ENCODE assay signal across 29 cellular contexts in the genomic region with DNA sequence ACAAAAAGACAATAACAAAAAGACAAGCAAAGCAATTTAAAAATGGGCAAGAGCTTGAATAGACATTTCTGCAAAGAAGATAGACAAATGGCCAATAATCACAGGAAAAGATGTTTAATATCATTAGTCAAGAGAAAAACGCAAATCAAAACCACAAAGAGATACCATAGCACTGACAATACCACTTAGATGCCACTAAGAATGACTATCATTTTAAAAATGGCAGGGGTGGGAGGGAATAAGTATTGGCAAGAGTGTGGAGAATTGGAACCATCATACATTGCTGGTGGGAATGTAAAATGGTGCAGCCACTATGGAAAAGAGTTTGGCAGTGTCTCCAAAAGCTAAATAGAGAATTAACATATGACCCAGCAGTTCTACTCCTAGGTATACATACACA. TPM values are rescaled to one million over a fixed set of nuclear protein-coding genes. Genes with fewer than 3 reads are reported as not detected.
"Had no signal": no experiment of that assay in that cellular context is flagged by ENCODE, and none has a peak within 500 bp of the region (broad histone marks: within the 10 kb centered on the region; RNA-seq: fewer than 3 reads in every experiment).

No MANE protein-coding gene starts in this region.

- H3K4me3 ChIP-seq: gastroesophageal sphincter, mucosa of descending colon, pancreas, thyroid gland, upper lobe of right lung had no signal

- H3K4me1 ChIP-seq: gastroesophageal sphincter, pancreas, thyroid gland, upper lobe of right lung had no signal

- H3K36me3 ChIP-seq: brain microvascular endothelial cell, gastroesophageal sphincter, pancreas, thyroid gland, upper lobe of right lung had no signal

- H3K27ac ChIP-seq: brain microvascular endothelial cell, gastroesophageal sphincter, pancreas, thyroid gland, upper lobe of right lung had no signal

- FAIRE-seq: islet of Langerhans, pancreas had no signal

- H3K9me3 ChIP-seq: mucosa of descending colon, pancreas, thyroid gland, upper lobe of right lung had no signal

- DNase-seq: activated CD4-positive, alpha-beta T cell treated with anti-CD3 and anti-CD28 coated beads for 1 hour; activated CD8-positive, alpha-beta memory T cell treated with anti-CD3 and anti-CD28 coated beads for 24 hours; activated CD8-positive, alpha-beta memory T cell treated with anti-CD3 and anti-CD28 coated beads, Interleukin-2, amount 50 U/mL, for 4 hours; activated T-cell treated with anti-CD3 and anti-CD28 coated beads, Interleukin-2, amount 50 U/mL, for 24 hours; aorta; brain microvascular endothelial cell; central memory CD4-positive, alpha-beta T cell; dermis blood vessel endothelial cell; effector CD8-positive, alpha-beta T cell; erythroblast; head of caudate nucleus; hypothalamus; left cardiac atrium; mucosa of descending colon; nephron progenitor cell; pancreas; right cardiac atrium; stimulated activated CD4-positive, alpha-beta T cell treated with anti-CD3 and anti-CD28 coated beads, Interleukin-12 subunit alpha, Interleukin-12 subunit beta, amount 100 ng/mL, for 4 hours; stimulated activated CD4-positive, alpha-beta T cell treated with anti-CD3 and anti-CD28 coated beads, Interleukin-4, amount 100 ng/mL, for 4 hours; stimulated activated naive CD8-positive, alpha-beta T cell treated with anti-CD3 and anti-CD28 coated beads, Interleukin-15, Interleukin-2, amounts not matched to agents 100 U/mL and 50 U/mL, for 24 hours; substantia nigra; thyroid gland; upper lobe of right lung had no signal

- H3K27me3 ChIP-seq: brain microvascular endothelial cell, thyroid gland, upper lobe of right lung had no signal

- ATAC-seq: activated naive CD4-positive, alpha-beta T cell treated with anti-CD3 and anti-CD28 coated beads, Interleukin-2, amount 50 U/mL, for 72 hours; activated T-helper 17 cell treated with anti-CD3 and anti-CD28 coated beads, Interleukin-2, amount 50 U/mL, for 72 hours; gastroesophageal sphincter; left cardiac atrium; mucosa of descending colon; pancreas; right cardiac atrium; stimulated activated naive CD8-positive, alpha-beta T cell treated with anti-CD3 and anti-CD28 coated beads, Interleukin-15, Interleukin-2, amounts not matched to agents 100 U/mL and 50 U/mL, for 24 hours; upper lobe of right lung had no signal

RNA-seq across cellular contexts. Expression of a gene that starts 18.8 kb away (rescaled TPM):
- total RNA-seq: activated naive CD4-positive, alpha-beta T cell treated with anti-CD3 and anti-CD28 coated beads, Interleukin-2, amount 50 U/mL, for 72 hours; activated T-helper 17 cell treated with anti-CD3 and anti-CD28 coated beads, Interleukin-2, amount 50 U/mL, for 72 hours; aorta; dermis blood vessel endothelial cell; gastroesophageal sphincter; left cardiac atrium; liver; mucosa of descending colon; pancreas; pulmonary artery endothelial cell; right cardiac atrium; thyroid gland; upper lobe of right lung had no signal
- polyA plus RNA-seq: aorta, liver, pancreas had no signal
